In genomic region chrX:20265221-20265725, GRCh38 we compare ENCODE assay signal across 8 cellular contexts. TPM values are rescaled to one million over a fixed set of nuclear protein-coding genes. Genes with fewer than 3 reads are reported as not detected.
DNase-seq lines count a peak whose midpoint lies in the region; ATAC-seq lines count a peak whose summit lies in the region.

No MANE protein-coding gene starts in this region.

- peak overlapping the region; percentile 69 to 86 for H3K4me3 ChIP-seq in CD4-positive, alpha-beta memory T cell (ENCODE audit: low read length in 2 of 2)

- H3K36me3 Mint-ChIP-seq in CD4-positive, alpha-beta memory T cell, result peaks cover 3 to 23% of the 10 kb centered on the region in 2 donors

- POLR2A ChIA-PET in CD4-positive, alpha-beta memory T cell (lab: Charles Lee; ENCODE audit: partially characterized antibody), result interaction anchor here (1.1 to 5.1 kb wide), 5 partner anchors 9 to 174 kb away, joined by 3 to 47 read pairs (median 21); partner anchors contain the start of gene EIF1AX

- H3K27ac ChIP-seq in CD4-positive, alpha-beta memory T cell (ENCODE audit: low read depth, low read length), result peak overlapping the region; percentile 87

- no peaks in the 10 kb centered on the region for H3K27me3 ChIP-seq in CD4-positive, alpha-beta memory T cell (ENCODE audit: insufficient read depth, low read length)

- peak overlapping the region; percentile 93 to 97 (median 97) for H3K27ac Mint-ChIP-seq in CD4-positive, alpha-beta memory T cell

- CTCF ChIA-PET in CD4-positive, alpha-beta memory T cell (lab: Charles Lee; ENCODE audit: partially characterized antibody), result interaction anchor here (1.0 kb wide), 1 partner anchor 172 kb away, joined by 3 read pairs; no protein-coding TSS in a partner anchor

- H3K9me3 Mint-ChIP-seq in CD4-positive, alpha-beta memory T cell, result no peaks in the 10 kb centered on the region

- intact Hi-C loops in CD4-positive, alpha-beta memory T cell (cut with micrococcal nuclease), result loop anchor here (5.0 kb wide), 1 partner anchor 123 kb away; the partner anchor contains the start of gene EIF1AX
- intact Hi-C loops in sciatic nerve (cut with DNase I), result no loop called here

- no peaks in the 10 kb centered on the region for H3K27me3 Mint-ChIP-seq in CD4-positive, alpha-beta memory T cell

- ATAC-seq in GM19463 (IDR thresholded peaks at IDR 0.05; ENCODE audit: unreplicated experiment) (peak; percentile 31), sciatic nerve (peak; percentile 34)

- no peaks in the 10 kb centered on the region for H3K36me3 ChIP-seq in CD4-positive, alpha-beta memory T cell (ENCODE audit: insufficient read depth, low read length)

- H3K4me1 Mint-ChIP-seq in CD4-positive, alpha-beta memory T cell, result peaks cover 16 to 34% (median 18%) of the 10 kb centered on the region in 4 donors

- peak overlapping the region; percentile 87 to 98 (median 96) for H3K4me3 Mint-ChIP-seq in CD4-positive, alpha-beta memory T cell

- no peaks in the 10 kb centered on the region for H3K9me3 ChIP-seq in CD4-positive, alpha-beta memory T cell (ENCODE audit: control insufficient read depth in 1 of 2, low read length in 2 of 2)

- H3K4me1 ChIP-seq in CD4-positive, alpha-beta memory T cell (ENCODE audit: insufficient read depth, low read length), result peaks cover 38% of the 10 kb centered on the region

- DNase-seq in CD4-positive, alpha-beta memory T cell, result peak; percentile 46 to 82 (median 65)
- peak in 74 of 76 experiments; percentile 0 to 83 (median 48) for DNase-seq in HUDEP-2 (lab: John Stamatoyannopoulos, UW; ENCODE audit: unreplicated experiment in 76 of 76)
- peak in 4 of 5 donors; percentile 27 to 69 (median 38) for DNase-seq in T-helper 1 cell
- peak; percentile 55 for DNase-seq in amniotic stem cell (lab: John Stamatoyannopoulos, UW)
- peak in 33 of 51 donors; percentile 0 to 31 (median 2) for DNase-seq in hypothalamus (lab: John Stamatoyannopoulos, UW)
- DNase-seq in sciatic nerve (ENCODE audit: low spot score), result peak; percentile 67
- no peak for DNase-seq in midbrain (lab: John Stamatoyannopoulos, UW)

RNA-seq across cellular contexts. Expression of gene RPS6KA3, which starts 1.4 kb away (rescaled TPM):
- total RNA-seq in CD4-positive, alpha-beta memory T cell, result 100 to 1,000 TPM; 130 to 139 TPM
- polyA plus RNA-seq in CD4-positive, alpha-beta memory T cell, result 10 to 100 TPM; 39.7 to 68.1 TPM
- 43.6 TPM for total RNA-seq in sciatic nerve
